1 cellular context compared by ENCODE assay signal in genomic region chr1:3393024-3393986, GRCh38.
TF ChIP-seq lines count a peak whose summit lies in the region.

No MANE protein-coding gene starts in this region.

TF ChIP-seq in GM23338, 12 proteins besides CTCF, POLR2A, EP300 and RAD21 (continued from another document):
- no peak for TF ChIP-seq ETS1 (IDR thresholded peaks at IDR 0.05)
- no peak for TF ChIP-seq STAT1 (IDR thresholded peaks at IDR 0.05; ENCODE audit: unreplicated experiment)
- TF ChIP-seq CREB1 (CRISPR knock-in tag; IDR thresholded peaks at IDR 0.05; ENCODE audit: low read depth) = no peak
- TF ChIP-seq POLR2AphosphoS5 (IDR thresholded peaks at IDR 0.05; ENCODE audit: low read depth) = no peak
- TF ChIP-seq, protein P1, sequence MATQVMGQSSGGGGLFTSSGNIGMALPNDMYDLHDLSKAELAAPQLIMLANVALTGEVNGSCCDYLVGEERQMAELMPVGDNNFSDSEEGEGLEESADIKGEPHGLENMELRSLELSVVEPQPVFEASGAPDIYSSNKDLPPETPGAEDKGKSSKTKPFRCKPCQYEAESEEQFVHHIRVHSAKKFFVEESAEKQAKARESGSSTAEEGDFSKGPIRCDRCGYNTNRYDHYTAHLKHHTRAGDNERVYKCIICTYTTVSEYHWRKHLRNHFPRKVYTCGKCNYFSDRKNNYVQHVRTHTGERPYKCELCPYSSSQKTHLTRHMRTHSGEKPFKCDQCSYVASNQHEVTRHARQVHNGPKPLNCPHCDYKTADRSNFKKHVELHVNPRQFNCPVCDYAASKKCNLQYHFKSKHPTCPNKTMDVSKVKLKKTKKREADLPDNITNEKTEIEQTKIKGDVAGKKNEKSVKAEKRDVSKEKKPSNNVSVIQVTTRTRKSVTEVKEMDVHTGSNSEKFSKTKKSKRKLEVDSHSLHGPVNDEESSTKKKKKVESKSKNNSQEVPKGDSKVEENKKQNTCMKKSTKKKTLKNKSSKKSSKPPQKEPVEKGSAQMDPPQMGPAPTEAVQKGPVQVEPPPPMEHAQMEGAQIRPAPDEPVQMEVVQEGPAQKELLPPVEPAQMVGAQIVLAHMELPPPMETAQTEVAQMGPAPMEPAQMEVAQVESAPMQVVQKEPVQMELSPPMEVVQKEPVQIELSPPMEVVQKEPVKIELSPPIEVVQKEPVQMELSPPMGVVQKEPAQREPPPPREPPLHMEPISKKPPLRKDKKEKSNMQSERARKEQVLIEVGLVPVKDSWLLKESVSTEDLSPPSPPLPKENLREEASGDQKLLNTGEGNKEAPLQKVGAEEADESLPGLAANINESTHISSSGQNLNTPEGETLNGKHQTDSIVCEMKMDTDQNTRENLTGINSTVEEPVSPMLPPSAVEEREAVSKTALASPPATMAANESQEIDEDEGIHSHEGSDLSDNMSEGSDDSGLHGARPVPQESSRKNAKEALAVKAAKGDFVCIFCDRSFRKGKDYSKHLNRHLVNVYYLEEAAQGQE (IDR thresholded peaks at IDR 0.05; ENCODE audit: unreplicated experiment) = no peak
- no peak for TF ChIP-seq JUNB (IDR thresholded peaks at IDR 0.05; ENCODE audit: unreplicated experiment)
